11 cellular contexts compared by ENCODE assay signal in genomic region chr16:23516366-23517137, GRCh38. TPM values are rescaled to one million over a fixed set of nuclear protein-coding genes. Genes with fewer than 3 reads are reported as not detected.
DNase-seq lines count a peak whose midpoint lies in the region; ATAC-seq and TF ChIP-seq lines count a peak whose summit lies in the region.
"Had no signal": no experiment of that assay in that cellular context is flagged by ENCODE, and none has a peak within 500 bp of the region (broad histone marks: within the 10 kb centered on the region; RNA-seq: fewer than 3 reads in every experiment).

No MANE protein-coding gene starts in this region.

- H3K4me1 Mint-ChIP-seq in T-cell (peaks cover 32 to 51% (median 36%) of the 10 kb centered on the region in 3 donors), nephron progenitor cell (peaks cover 4% of the 10 kb centered on the region)

- H3K9me2 ChIP-seq in DOHH2 (replicated peaks; ENCODE audit: control insufficient read depth, low read length), result no peaks in the 10 kb centered on the region

- peaks cover 100% of the 10 kb centered on the region for H3K4me1 ChIP-seq in DOHH2 (ENCODE audit: control insufficient read depth, low read length)
- H3K4me1 ChIP-seq in lower lobe of right lung, result no peaks in the 10 kb centered on the region
- H3K4me1 ChIP-seq: SJSA1 had no signal

- TF ChIP-seq CTCF in DOHH2 (IDR thresholded peaks at IDR 0.05; ENCODE audit: low read depth, low read length, poor library complexity, severe bottlenecking), result no peak
- no peak for TF ChIP-seq CTCF in lower lobe of right lung (IDR thresholded peaks at IDR 0.05)
- no peak for TF ChIP-seq CTCF in nephron progenitor cell (IDR thresholded peaks at IDR 0.05)

- H3K27me3 Mint-ChIP-seq in T-cell, result no peaks in the 10 kb centered on the region
- H3K27me3 Mint-ChIP-seq in nephron progenitor cell (ENCODE audit: low read depth, poor library complexity), result peaks cover 4% of the 10 kb centered on the region

- peak; percentile 38 for ATAC-seq in HG03432 (IDR thresholded peaks at IDR 0.05; ENCODE audit: unreplicated experiment)
- ATAC-seq in T-cell (replicated peaks in 1 of 4), result no peak
- peak; percentile 38 to 46 for ATAC-seq in lower lobe of right lung
- no peak for ATAC-seq in HG02870 (IDR thresholded peaks at IDR 0.05; ENCODE audit: unreplicated experiment)

- H3K4me3 Mint-ChIP-seq in T-cell, result no peak overlapping the region
- no peak overlapping the region for H3K4me3 Mint-ChIP-seq in nephron progenitor cell

- peak overlapping the region; percentile 78 for H3K4me2 ChIP-seq in DOHH2 (ENCODE audit: low read length)

- peaks cover 79% of the 10 kb centered on the region for H3F3A ChIP-seq in DOHH2 (ENCODE audit: control insufficient read depth, insufficient read depth)

- no peaks in the 10 kb centered on the region for H4K20me1 ChIP-seq in DOHH2 (ENCODE audit: control insufficient read depth, insufficient read depth, low read depth, low read length)

- DNase-seq in T-cell, result peak in 1 of 34 experiments; percentile 33
- no peak for DNase-seq in lower lobe of right lung
- no peak for DNase-seq in nephron progenitor cell
- DNase-seq in stimulated activated CD4-positive, alpha-beta T cell treated with anti-CD3 and anti-CD28 coated beads, Interleukin-2, amount 100 ng/mL, for 48 hours, result no peak
- no peak for DNase-seq in dermis blood vessel endothelial cell
- DNase-seq: midbrain, upper lobe of left lung had no signal

- POLR2A ChIA-PET in T-cell (lab: Charles Lee), result no interaction called here

- H3K79me2 ChIP-seq in DOHH2 (ENCODE audit: control insufficient read depth, low read length), result peaks cover 20% of the 10 kb centered on the region

- H3K27me3 ChIP-seq in DOHH2 (ENCODE audit: control insufficient read depth, low read length) (no peaks in the 10 kb centered on the region), lower lobe of right lung (ENCODE audit: low read depth) (no peaks in the 10 kb centered on the region)
- H3K27me3 ChIP-seq: SJSA1, upper lobe of left lung had no signal

- H3K27ac Mint-ChIP-seq in T-cell (peak overlapping the region; percentile 29 to 48), nephron progenitor cell (no peak overlapping the region)

- H3K9me3 Mint-ChIP-seq in T-cell (no peaks in the 10 kb centered on the region), nephron progenitor cell (no peaks in the 10 kb centered on the region)

- H3K36me3 ChIP-seq in DOHH2 (ENCODE audit: control insufficient read depth, low read length) (peaks cover 26% of the 10 kb centered on the region), lower lobe of right lung (peaks cover 6% of the 10 kb centered on the region)

- intact Hi-C loops in lower lobe of right lung (cut with DNase I), result no loop called here

- H3K36me3 Mint-ChIP-seq in T-cell (peaks cover 8% of the 10 kb centered on the region), nephron progenitor cell (ENCODE audit: low read depth) (peaks cover 45% of the 10 kb centered on the region)

- H3K9me3 ChIP-seq in DOHH2 (ENCODE audit: control insufficient read depth, insufficient read depth, low read length) (peaks cover 6% of the 10 kb centered on the region), lower lobe of right lung (no peaks in the 10 kb centered on the region)
- H3K9me3 ChIP-seq: SJSA1, upper lobe of left lung had no signal

- H3K27ac ChIP-seq in DOHH2 (ENCODE audit: low read depth, low read length) (peak overlapping the region; percentile 100), lower lobe of right lung (no peak overlapping the region)
- H3K27ac ChIP-seq: SJSA1, upper lobe of left lung had no signal

- H3K4me3 ChIP-seq in DOHH2 (ENCODE audit: low read length) (peak overlapping the region; percentile 61), lower lobe of right lung (no peak overlapping the region)
- H3K4me3 ChIP-seq: SJSA1, upper lobe of left lung had no signal

- CTCF ChIA-PET in T-cell (lab: Charles Lee), result no interaction called here

RNA-seq across cellular contexts. Expression of gene GGA2, which starts 6.3 kb away (rescaled TPM):
- total RNA-seq in T-cell (100 to 1,000 TPM in 2 of 5 donors, 10 to 100 TPM in 3; 84.0 to 146 (median 99.6) TPM), lower lobe of right lung (204 TPM), dermis blood vessel endothelial cell (32.1 and 41.4 TPM in 2 replicates)

RNA-seq across cellular contexts. Expression of gene EARS2, which starts 40.6 kb away (rescaled TPM):
- total RNA-seq in T-cell (10 to 100 TPM; 10.8 to 19.4 (median 15.9) TPM), lower lobe of right lung (19.5 TPM), dermis blood vessel endothelial cell (27.4 and 36.1 TPM in 2 replicates)

RNA-seq across cellular contexts. Expression of gene UBFD1, which starts 41.0 kb away (rescaled TPM):
- total RNA-seq in T-cell (10 to 100 TPM; 43.6 to 49.1 (median 46.3) TPM), lower lobe of right lung (39.1 TPM), dermis blood vessel endothelial cell (105 and 132 TPM in 2 replicates)

Comparison
In these comparisons a context has a peak if more than half of its experiments do, and no peak if none do; other contexts are left out.
1. ATAC-seq: peak in HG03432 (single experiment) and lower lobe of right lung (2 of 2); none in T-cell (0 of 4) and HG02870 (single experiment).